In genomic region chr11:60831501-60832079, GRCh38 we compare ENCODE assay signal across 13 cellular contexts. TPM values are rescaled to one million over a fixed set of nuclear protein-coding genes. Genes with fewer than 3 reads are reported as not detected.
DNase-seq lines count a peak whose midpoint lies in the region; TF ChIP-seq lines count a peak whose summit lies in the region.
"Had no signal": no experiment of that assay in that cellular context is flagged by ENCODE, and none has a peak within 500 bp of the region (broad histone marks: within the 10 kb centered on the region; RNA-seq: fewer than 3 reads in every experiment).

No MANE protein-coding gene starts in this region.

- no peak overlapping the region for H3K27ac ChIP-seq in HEK293 (ENCODE audit: extremely low read depth, low read depth, low read length)
- H3K27ac ChIP-seq: Peyer's patch had no signal

- H3K36me3 Mint-ChIP-seq in chondrocyte (ENCODE audit: low read depth): no peaks in the 10 kb centered on the region

- no peak overlapping the region for H3K4me3 ChIP-seq in HEK293 (ENCODE audit: low read depth, low read length)
- H3K4me3 ChIP-seq: Peyer's patch had no signal

- CTCF ChIA-PET in HEK293 (lab: Yijun Ruan, JAX): interaction anchor here (0.6 to 4.3 kb wide), 56 partner anchors 9 to 1312 kb away, joined by 3 to 95 read pairs (median 4); partner anchors contain the start of genes CCDC86, MS4A8, PTGDR2 and TMEM109

- H3K4me1 Mint-ChIP-seq in chondrocyte (ENCODE audit: low read depth): peaks cover 4% of the 10 kb centered on the region

- no peak overlapping the region for H3K4me3 Mint-ChIP-seq in chondrocyte (ENCODE audit: unreplicated experiment)
- H3K4me3 Mint-ChIP-seq: CD4-positive, alpha-beta T cell had no signal

- H3K27ac Mint-ChIP-seq in chondrocyte (ENCODE audit: unreplicated experiment): no peak overlapping the region
- H3K27ac Mint-ChIP-seq: CD4-positive, alpha-beta T cell had no signal

- TF ChIP-seq CTCF in HEK293 (tag by site-specific recombination; IDR thresholded peaks at IDR 0.05) (no peak), chondrocyte (IDR thresholded peaks at IDR 0.05) (no peak)

- no peaks in the 10 kb centered on the region for H3K36me3 ChIP-seq in HEK293 (ENCODE audit: control insufficient read depth in 2 of 2, insufficient read depth in 1 of 2, low read length in 2 of 2)
- H3K36me3 ChIP-seq: Peyer's patch had no signal

- no peaks in the 10 kb centered on the region for H3K9me3 ChIP-seq in HEK293 (ENCODE audit: control insufficient read depth, insufficient read depth, low read depth, low read length)
- H3K9me3 ChIP-seq: Peyer's patch had no signal

- intact Hi-C loops in head of caudate nucleus (cut with DNase I): loop anchor here (5.0 to 10.0 kb wide), 2 partner anchors 71 to 353 kb away; no protein-coding TSS in a partner anchor

- H3K4me1 ChIP-seq in HEK293 (ENCODE audit: control insufficient read depth, insufficient read depth, low read length): no peaks in the 10 kb centered on the region
- H3K4me1 ChIP-seq: Peyer's patch had no signal

- DNase-seq in CD1c-positive myeloid dendritic cell (ENCODE audit: extremely low spot score) (peak; percentile 13), RKO (ENCODE audit: low spot score) (peak; percentile 59), fibroblast of peridontal ligament (ENCODE audit: extremely low read depth) (peak; percentile 61), iPS-NIHi11 (ENCODE audit: low spot score) (no peak), NAMALWA (ENCODE audit: low spot score) (no peak), chondrocyte (ENCODE audit: low spot score) (no peak), head of caudate nucleus (no peak)

- H3K27me3 Mint-ChIP-seq in chondrocyte (ENCODE audit: low read depth): peaks cover 39% of the 10 kb centered on the region

- H3K9me3 Mint-ChIP-seq in chondrocyte (ENCODE audit: low read depth): no peaks in the 10 kb centered on the region
- H3K9me3 Mint-ChIP-seq: CD4-positive, alpha-beta T cell had no signal

- POLR2A ChIA-PET in HEK293 (lab: Yijun Ruan, JAX): interaction anchor here (1.7 to 1.8 kb wide), 2 partner anchors 56 to 70 kb away, joined by 4 to 6 read pairs; no protein-coding TSS in a partner anchor

TF ChIP-seq in HEK293, 187 proteins besides CTCF, POLR2A, EP300 and RAD21:
- TF ChIP-seq ZNF610 (tag by site-specific recombination; IDR thresholded peaks at IDR 0.05; ENCODE audit: borderline replicate concordance) (no peak), ZNF394 (tag by site-specific recombination; IDR thresholded peaks at IDR 0.05; ENCODE audit: borderline replicate concordance) (no peak), ZBTB17 (tag by site-specific recombination; IDR thresholded peaks at IDR 0.05) (no peak), ZNF843 (tag by site-specific recombination; IDR thresholded peaks at IDR 0.05) (no peak), ZNF362 (tag by site-specific recombination; IDR thresholded peaks at IDR 0.05) (no peak), ZNF660 (tag by site-specific recombination; IDR thresholded peaks at IDR 0.05) (0 out of 2 replicates have a peak, but pooled peaks have one; percentile 17), ZSCAN5A (tag by site-specific recombination; IDR thresholded peaks at IDR 0.05) (no peak), KLF10 (tag by site-specific recombination; IDR thresholded peaks at IDR 0.05) (no peak)

RNA-seq across cellular contexts. Expression of gene CCDC86, which starts 10.3 kb away (rescaled TPM):
- 16.6 to 18.6 TPM (median 17.7 TPM) in 3 replicates for total RNA-seq in chondrocyte

RNA-seq across cellular contexts. Expression of gene PTGDR2, which starts 24.2 kb away (rescaled TPM):
- total RNA-seq in chondrocyte: 0.12 TPM in 1 of 3 replicates, not detected in the others

RNA-seq across cellular contexts. Expression of gene ZP1, which starts 35.8 kb away (rescaled TPM):
- 0.40 to 0.49 TPM in 2 of 3 replicates, not detected in the other for total RNA-seq in chondrocyte
- total RNA-seq: aorta, left lobe of liver, urinary bladder had no signal

RNA-seq across cellular contexts. Expression of gene MS4A10, which starts 46.5 kb away (rescaled TPM):
- not detected in 3 replicates for total RNA-seq in chondrocyte
- total RNA-seq: aorta; CD4-positive, alpha-beta T cell; left lobe of liver; urinary bladder had no signal

Comparison
In these comparisons a context has a peak if more than half of its experiments do, and no peak if none do; other contexts are left out.
1. DNase-seq: peak in CD1c-positive myeloid dendritic cell (single experiment), RKO (single experiment) and fibroblast of peridontal ligament (single experiment); none in iPS-NIHi11 (single experiment), NAMALWA (single experiment), chondrocyte (single experiment) and head of caudate nucleus (0 of 42).